ENCODE assay signal across 20 cellular contexts in genomic region chr3:97530689-97531088, GRCh38.
A peak's percentile ranks its signal among the peaks of the same experiment; 100 is the strongest.
DNase-seq lines count a peak whose midpoint lies in the region; ATAC-seq, FAIRE-seq and TF ChIP-seq lines count a peak whose summit lies in the region.
"Had no signal": no experiment of that assay in that cellular context is flagged by ENCODE, and none has a peak within 500 bp of the region (broad histone marks: within the 10 kb centered on the region; RNA-seq: fewer than 3 reads in every experiment).

No MANE protein-coding gene starts in this region.

- H3K36me3 ChIP-seq in HepG2 (replicated peaks in 1 of 2; ENCODE audit: control insufficient read depth in 1 of 2, insufficient read depth in 2 of 2, low read length in 2 of 2) (no peaks in the 10 kb centered on the region), right lobe of liver (no peaks in the 10 kb centered on the region), K562 (ENCODE audit: control insufficient read depth, insufficient read depth, low read length) (no peaks in the 10 kb centered on the region)
- H3K36me3 ChIP-seq: BLaER1 treated with 17β-estradiol and CSF1 and Interleukin-3, amounts not matched to agents 10 nM and 100 nM had no signal

- H3K27ac Mint-ChIP-seq in natural killer cell = no peak overlapping the region
- H3K27ac Mint-ChIP-seq: B cell; CD4-positive, alpha-beta T cell; CD8-positive, alpha-beta T cell had no signal

- H3K27me3 Mint-ChIP-seq in natural killer cell (ENCODE audit: low read depth in 2 of 2) = no peaks in the 10 kb centered on the region
- H3K27me3 Mint-ChIP-seq: B cell; CD4-positive, alpha-beta T cell had no signal

- DNase-seq in HepG2 (ENCODE audit: low spot score) (no peak), right lobe of liver (no peak), K562 (ENCODE audit: extremely low read depth in 1 of 4, low spot score in 3 of 4) (no peak), natural killer cell (no peak), ACHN (no peak)
- DNase-seq: AML-193; Caco-2; Calu3; CD4-positive, alpha-beta T cell; CD8-positive, alpha-beta T cell; DMS79 treated with DMSO at 0.1 percent for 48 hours; GF-D8 had no signal

- H2AFZ ChIP-seq in HepG2 (ENCODE audit: low read length) (no peak overlapping the region), K562 (ENCODE audit: low read depth, low read length) (no peak overlapping the region)

- H3K4me3 Mint-ChIP-seq in natural killer cell = no peak overlapping the region
- H3K4me3 Mint-ChIP-seq: B cell; CD4-positive, alpha-beta T cell; CD8-positive, alpha-beta T cell had no signal

- TF ChIP-seq POLR2A in HepG2 (IDR thresholded peaks at IDR 0.05; ENCODE audit: insufficient read depth in 1 of 2, low read depth in 2 of 2, low read length in 2 of 2) (no peak), right lobe of liver (IDR thresholded peaks at IDR 0.05) (no peak), K562 (conservative IDR thresholded peaks at IDR 0.05) (no peak)

- no peaks in the 10 kb centered on the region for H3K79me2 ChIP-seq in HepG2 (ENCODE audit: insufficient read depth, low read length)
- H3K79me2 ChIP-seq in K562 (ENCODE audit: control insufficient read depth, insufficient read depth, low read length) = no peaks in the 10 kb centered on the region

- H4K20me1 ChIP-seq in HepG2 (ENCODE audit: insufficient read depth, low read length) (no peaks in the 10 kb centered on the region), K562 (replicated peaks; ENCODE audit: control insufficient read depth, insufficient read depth, low read length) (no peaks in the 10 kb centered on the region)
- H4K20me1 ChIP-seq: BLaER1 treated with 17β-estradiol and CSF1 and Interleukin-3, amounts not matched to agents 10 nM and 100 nM had no signal

- H3K9me3 ChIP-seq in HepG2 (ENCODE audit: low read length) (no peaks in the 10 kb centered on the region), right lobe of liver (no peaks in the 10 kb centered on the region), K562 (replicated peaks; ENCODE audit: control insufficient read depth, insufficient read depth, low read depth, low read length) (no peaks in the 10 kb centered on the region)
- H3K9me3 ChIP-seq: BLaER1 treated with 17β-estradiol and CSF1 and Interleukin-3, amounts not matched to agents 10 nM and 100 nM; Caco-2 had no signal

- H3K4me3 ChIP-seq in HepG2 (replicated peaks in 1 of 3; ENCODE audit: insufficient read depth in 1 of 3, low read depth in 2 of 3, low read length in 3 of 3) (no peak overlapping the region), right lobe of liver (no peak overlapping the region), K562 (no peak overlapping the region)
- H3K4me3 ChIP-seq: BLaER1 treated with 17β-estradiol and CSF1 and Interleukin-3, amounts not matched to agents 10 nM and 100 nM had no signal

- TF ChIP-seq EP300 in HepG2 (IDR thresholded peaks at IDR 0.05; ENCODE audit: low read depth in 2 of 2, low read length in 2 of 2) = no peak
- no peak for TF ChIP-seq EP300 in HepG2 (CRISPR knock-in tag; IDR thresholded peaks at IDR 0.05; ENCODE audit: borderline replicate concordance)
- TF ChIP-seq EP300 in K562 (IDR thresholded peaks at IDR 0.05; ENCODE audit: low read length) = no peak

- H3K4me2 ChIP-seq in HepG2 (ENCODE audit: low read depth, low read length) (no peak overlapping the region), K562 (ENCODE audit: insufficient read depth, low read length) (no peak overlapping the region)
- H3K4me2 ChIP-seq: BLaER1 treated with 17β-estradiol and CSF1 and Interleukin-3, amounts not matched to agents 10 nM and 100 nM had no signal

- H3K4me1 Mint-ChIP-seq in natural killer cell = no peaks in the 10 kb centered on the region
- H3K4me1 Mint-ChIP-seq: B cell had no signal

- CTCF ChIA-PET in HepG2 (lab: Yijun Ruan, JAX; ENCODE audit: low intra/inter-chr PET ratio, low total read pairs) (no interaction called here), K562 (lab: Yijun Ruan, JAX; ENCODE audit: low intra/inter-chr PET ratio) (no interaction called here)

- TF ChIP-seq RAD21 in HepG2 (CRISPR knock-in tag; IDR thresholded peaks at IDR 0.05) = no peak
- TF ChIP-seq RAD21 in K562 (CRISPR knock-in tag; conservative IDR thresholded peaks at IDR 0.05 in 1 of 2, IDR thresholded peaks at IDR 0.05 in 1 of 2) = no peak

- POLR2A ChIA-PET in HepG2 (lab: Yijun Ruan, JAX) = no interaction called here
- POLR2A ChIA-PET in K562 (lab: Yijun Ruan, JAX) = no interaction called here

- H3K9ac ChIP-seq in HepG2 (ENCODE audit: insufficient read depth, low read depth, low read length) (no peak overlapping the region), K562 (ENCODE audit: insufficient read depth in 1 of 2, low read depth in 2 of 2, low read length in 2 of 2) (no peak overlapping the region)
- H3K9ac ChIP-seq: BLaER1 treated with 17β-estradiol and CSF1 and Interleukin-3, amounts not matched to agents 10 nM and 100 nM had no signal

- in situ Hi-C loops in HepG2 (cut with HindIII; ENCODE audit: extremely low pct_ligation_motif_present, low pct_unique_long_range_greater_than_20kb) = no loop called here
- in situ Hi-C loops in K562 (cut with MboI) = no loop called here
- in situ Hi-C loops in ACHN (cut with HindIII; ENCODE audit: low pct_ligation_motif_present, low pct_unique_long_range_greater_than_20kb, low sequenced_read_pairs) = no loop called here

- H3K9me3 Mint-ChIP-seq in natural killer cell = peaks cover 6 to 10% of the 10 kb centered on the region in 2 donors
- H3K9me3 Mint-ChIP-seq: CD4-positive, alpha-beta T cell; CD8-positive, alpha-beta T cell had no signal

- FAIRE-seq in HepG2 (lab: Jason Lieb, UNC) (no peak), K562 (lab: Jason Lieb, UNC) (no peak)
- FAIRE-seq: D721Med, G401.6, GM12891, GM19239 had no signal

- H3K9me1 ChIP-seq in K562 (ENCODE audit: control insufficient read depth, insufficient read depth, low read length) = no peaks in the 10 kb centered on the region

- no peaks in the 10 kb centered on the region for H3K36me3 Mint-ChIP-seq in natural killer cell
- H3K36me3 Mint-ChIP-seq: CD8-positive, alpha-beta T cell had no signal

- 0% methylated on average over 2 of the region's 2 CpGs for WGBS in HepG2 (ENCODE audit: low lambda C conversion rate)
- WGBS in right lobe of liver (ENCODE audit: insufficient coverage, low coverage, low lambda C conversion rate, missing lambda C conversion rate) = 43% methylated on average over 2 of the region's 2 CpGs
- 0% methylated on average over 2 of the region's 2 CpGs for WGBS in K562 (ENCODE audit: insufficient coverage, low coverage, missing lambda C conversion rate)

- H3K27me3 ChIP-seq in HepG2 (ENCODE audit: control insufficient read depth in 1 of 2, insufficient read depth in 2 of 2, low read length in 2 of 2) (no peaks in the 10 kb centered on the region), right lobe of liver (no peaks in the 10 kb centered on the region), K562 (ENCODE audit: control insufficient read depth in 2 of 2, insufficient read depth in 2 of 2, low read length in 2 of 2) (no peaks in the 10 kb centered on the region)
- H3K27me3 ChIP-seq: BLaER1 treated with 17β-estradiol and CSF1 and Interleukin-3, amounts not matched to agents 10 nM and 100 nM had no signal

- ATAC-seq in HepG2 = no peak
- ATAC-seq in right lobe of liver = no peak
- ATAC-seq in K562 = no peak
- ATAC-seq in natural killer cell = no peak
- ATAC-seq: CD8-positive, alpha-beta T cell had no signal

- H3K27ac ChIP-seq in HepG2 (ENCODE audit: extremely low read length, insufficient read depth, low read length) (no peak overlapping the region), right lobe of liver (no peak overlapping the region), K562 (ENCODE audit: extremely low read depth, low read depth, low read length) (no peak overlapping the region)
- H3K27ac ChIP-seq: 22Rv1; BLaER1 treated with 17β-estradiol and CSF1 and Interleukin-3, amounts not matched to agents 10 nM and 100 nM; C4-2B had no signal

- H3K4me1 ChIP-seq in HepG2 (ENCODE audit: insufficient read depth, low read length) (no peaks in the 10 kb centered on the region), right lobe of liver (no peaks in the 10 kb centered on the region), K562 (replicated peaks in 1 of 2; ENCODE audit: control insufficient read depth in 2 of 2, insufficient read depth in 2 of 2, low read length in 2 of 2) (no peaks in the 10 kb centered on the region)
- H3K4me1 ChIP-seq: BLaER1 treated with 17β-estradiol and CSF1 and Interleukin-3, amounts not matched to agents 10 nM and 100 nM; Caco-2 had no signal

- TF ChIP-seq CTCF in HepG2 (CRISPR knock-in tag; IDR thresholded peaks at IDR 0.05) (no peak), right lobe of liver (IDR thresholded peaks at IDR 0.05) (no peak), K562 (IDR thresholded peaks at IDR 0.05 in 2 of 3, conservative IDR thresholded peaks at IDR 0.05 in 1 of 3; ENCODE audit: insufficient read depth in 2 of 3, low read depth in 1 of 3, low read length in 3 of 3) (no peak), natural killer cell (IDR thresholded peaks at IDR 0.05) (no peak)

- intact Hi-C loops in HepG2 (cut with micrococcal nuclease; ENCODE audit: unreplicated experiment) = no loop called here
- intact Hi-C loops in right lobe of liver (cut with DNase I) = no loop called here
- intact Hi-C loops in K562 (cut with micrococcal nuclease) = no loop called here
- intact Hi-C loops in natural killer cell (cut with micrococcal nuclease) = no loop called here

- BruUV-seq in HepG2 (replicated peaks; lab: Mats Ljungman, UMichigan) (no TSS peak), K562 (replicated peaks; lab: Mats Ljungman, UMichigan) (no TSS peak)

TF ChIP-seq in HepG2, 621 proteins besides CTCF, POLR2A, EP300 and RAD21:
- TF ChIP-seq MAFF (IDR thresholded peaks at IDR 0.05; ENCODE audit: low read depth, low read length) = peak; percentile 89
- TF ChIP-seq MAFK (conservative IDR thresholded peaks at IDR 0.05 in 1 of 2, IDR thresholded peaks at IDR 0.05 in 1 of 2; ENCODE audit: low read length in 2 of 2) = peak; percentile 85 to 93
- no peak for TF ChIP-seq DNMT3B (CRISPR knock-in tag; conservative IDR thresholded peaks at IDR 0.05)

TF ChIP-seq in K562, 482 proteins besides CTCF, POLR2A, EP300 and RAD21 (continues in another document):
- TF ChIP-seq MAFG (tag; conservative IDR thresholded peaks at IDR 0.05) (peak; percentile 33; the same call in 1 of the 2 replicates), POLR2G (IDR thresholded peaks at IDR 0.05; ENCODE audit: low read depth, low read length) (no peak), MAFK (IDR thresholded peaks at IDR 0.05; ENCODE audit: low read length) (peak; percentile 47), MXI1 (IDR thresholded peaks at IDR 0.05; ENCODE audit: low read depth, low read length) (no peak), ZFX (CRISPR knock-in tag; IDR thresholded peaks at IDR 0.05) (no peak), SAFB (IDR thresholded peaks at IDR 0.05; ENCODE audit: borderline replicate concordance, low read depth, low read length) (no peak), HMG20B (CRISPR knock-in tag; IDR thresholded peaks at IDR 0.05) (no peak), ARID2 (IDR thresholded peaks at IDR 0.05) (no peak), ZNF316 (IDR thresholded peaks at IDR 0.05) (peak; percentile 63; the same call in 1 of the 2 replicates), ZNF23 (CRISPR knock-in tag; IDR thresholded peaks at IDR 0.05) (no peak), MAFF (IDR thresholded peaks at IDR 0.05; ENCODE audit: low read length) (peak; percentile 41; the same call in 1 of the 2 replicates)

Comparison
In these comparisons a context has a peak if more than half of its experiments do, and no peak if none do; other contexts are left out.
1. Of the 241 proteins assayed by ChIP-seq in both HepG2 and K562: peak only in HepG2: none; only in K562: MAFG; in both: MAFF and MAFK; in neither: 238.